23 cellular contexts compared by ENCODE assay signal in genomic region chr20:63367446-63368055, GRCh38. TPM values are rescaled to one million over a fixed set of nuclear protein-coding genes. Genes with fewer than 3 reads are reported as not detected.
"Had no signal": no experiment of that assay in that cellular context is flagged by ENCODE, and none has a peak within 500 bp of the region (broad histone marks: within the 10 kb centered on the region; RNA-seq: fewer than 3 reads in every experiment).

No MANE protein-coding gene starts in this region.

- H3K9me3 ChIP-seq: ascending aorta, body of pancreas had no signal

- DNase-seq: activated B cell treated with CpG ODN at 0.5 μM for 24 hours; activated CD4-positive, alpha-beta T cell treated with anti-CD3 and anti-CD28 coated beads for 1 hour; activated CD4-positive, alpha-beta T cell treated with anti-CD3 and anti-CD28 coated beads, Interleukin-2, amount 10 ng/mL, durations not matched to agents 24 days and 14 days; activated CD4-positive, alpha-beta T cell treated with anti-CD3 and anti-CD28 coated beads, Interleukin-2, amount 50 U/mL, for 48 hours; activated CD8-positive, alpha-beta memory T cell treated with anti-CD3 and anti-CD28 coated beads, Interleukin-2, amount 10 ng/mL, durations not matched to agents 7 days and 5 days; activated effector memory CD4-positive, alpha-beta T cell treated with Interleukin-2 at 50 U/mL for 16 hours; activated naive CD4-positive, alpha-beta T cell treated with Interleukin-2 at 50 U/mL for 16 hours; activated naive CD8-positive, alpha-beta T cell treated with anti-CD3 and anti-CD28 coated beads, Interleukin-2, amount 50 U/mL, for 24 hours; activated T-cell treated with anti-CD3 and anti-CD28 coated beads, Interleukin-2, amount 50 U/mL, for 24 hours; amniotic stem cell; body of pancreas; Kasumi-1; NCI-H2081; NCI-H446; PC-3; SHP77 treated with DMSO at 0.1 percent for 48 hours; T-cell; T-helper 2 cell; T1000 had no signal

- ATAC-seq: activated CD8-positive, alpha-beta memory T cell treated with anti-CD3 and anti-CD28 coated beads, Interleukin-2, amount 10 ng/mL, durations not matched to agents 7 days and 5 days; activated naive CD4-positive, alpha-beta T cell treated with anti-CD3 and anti-CD28 coated beads, Interleukin-2, amount 50 U/mL, for 72 hours; activated naive CD8-positive, alpha-beta T cell treated with anti-CD3 and anti-CD28 coated beads, Interleukin-2, amount 50 U/mL, for 24 hours; body of pancreas; PC-3; T-cell had no signal

- H3K36me3 ChIP-seq: ascending aorta had no signal

- H3K27ac Mint-ChIP-seq: activated B cell treated with CpG ODN at 0.5 μM for 24 hours; activated CD4-positive, alpha-beta T cell treated with anti-CD3 and anti-CD28 coated beads, Interleukin-2, amount 10 ng/mL, durations not matched to agents 24 days and 14 days; activated CD8-positive, alpha-beta memory T cell treated with anti-CD3 and anti-CD28 coated beads, Interleukin-2, amount 10 ng/mL, durations not matched to agents 7 days and 5 days; activated naive CD4-positive, alpha-beta T cell treated with anti-CD3 and anti-CD28 coated beads, Interleukin-2, amount 50 U/mL, for 72 hours; activated naive CD8-positive, alpha-beta T cell treated with anti-CD3 and anti-CD28 coated beads, Interleukin-2, amount 50 U/mL, for 24 hours; activated T-cell treated with anti-CD3 and anti-CD28 coated beads, Interleukin-2, amount 50 U/mL, for 24 hours; activated T-helper 1 cell treated with anti-CD3 and anti-CD28 coated beads, Interleukin-12 subunit alpha, Interleukin-12 subunit beta, Interleukin-2, Interleukin-4 antibody, amounts not matched to agents 30 ng/mL and 10 ng/mL and 1 ng/mL, durations not matched to agents 14 hours and 24 hours and 36 hours; T-cell had no signal

- H3K4me1 Mint-ChIP-seq: activated CD4-positive, alpha-beta T cell treated with anti-CD3 and anti-CD28 coated beads, Interleukin-2, amount 10 ng/mL, durations not matched to agents 24 days and 14 days; activated CD8-positive, alpha-beta memory T cell treated with anti-CD3 and anti-CD28 coated beads, Interleukin-2, amount 10 ng/mL, durations not matched to agents 7 days and 5 days; activated naive CD8-positive, alpha-beta T cell treated with anti-CD3 and anti-CD28 coated beads, Interleukin-2, amount 50 U/mL, for 24 hours had no signal

- H3K27me3 ChIP-seq: ascending aorta, body of pancreas had no signal

- H3K9me3 Mint-ChIP-seq: activated B cell treated with CpG ODN at 0.5 μM for 24 hours; activated CD4-positive, alpha-beta T cell treated with anti-CD3 and anti-CD28 coated beads, Interleukin-2, amount 10 ng/mL, durations not matched to agents 24 days and 14 days; activated naive CD4-positive, alpha-beta T cell treated with anti-CD3 and anti-CD28 coated beads, Interleukin-2, amount 50 U/mL, for 72 hours; activated naive CD8-positive, alpha-beta T cell treated with anti-CD3 and anti-CD28 coated beads, Interleukin-2, amount 50 U/mL, for 24 hours; activated T-cell treated with anti-CD3 and anti-CD28 coated beads, Interleukin-2, amount 50 U/mL, for 24 hours; activated T-helper 1 cell treated with anti-CD3 and anti-CD28 coated beads, Interleukin-12 subunit alpha, Interleukin-12 subunit beta, Interleukin-2, Interleukin-4 antibody, amounts not matched to agents 30 ng/mL and 10 ng/mL and 1 ng/mL, durations not matched to agents 14 hours and 24 hours and 36 hours; T-cell had no signal

- H3K4me3 Mint-ChIP-seq: activated B cell treated with CpG ODN at 0.5 μM for 24 hours; activated CD4-positive, alpha-beta T cell treated with anti-CD3 and anti-CD28 coated beads, Interleukin-2, amount 10 ng/mL, durations not matched to agents 24 days and 14 days; activated CD8-positive, alpha-beta memory T cell treated with anti-CD3 and anti-CD28 coated beads, Interleukin-2, amount 10 ng/mL, durations not matched to agents 7 days and 5 days; activated naive CD8-positive, alpha-beta T cell treated with anti-CD3 and anti-CD28 coated beads, Interleukin-2, amount 50 U/mL, for 24 hours; activated T-cell treated with anti-CD3 and anti-CD28 coated beads, Interleukin-2, amount 50 U/mL, for 24 hours; activated T-helper 1 cell treated with anti-CD3 and anti-CD28 coated beads, Interleukin-12 subunit alpha, Interleukin-12 subunit beta, Interleukin-2, Interleukin-4 antibody, amounts not matched to agents 30 ng/mL and 10 ng/mL and 1 ng/mL, durations not matched to agents 14 hours and 24 hours and 36 hours; T-cell had no signal

- H3K4me1 ChIP-seq: ascending aorta, body of pancreas had no signal

- H3K27ac ChIP-seq: ascending aorta, body of pancreas had no signal

- H3K36me3 Mint-ChIP-seq: activated CD8-positive, alpha-beta memory T cell treated with anti-CD3 and anti-CD28 coated beads, Interleukin-2, amount 10 ng/mL, durations not matched to agents 7 days and 5 days; activated naive CD4-positive, alpha-beta T cell treated with anti-CD3 and anti-CD28 coated beads, Interleukin-2, amount 50 U/mL, for 72 hours; T-cell had no signal

- H3K4me3 ChIP-seq: ascending aorta, body of pancreas had no signal

RNA-seq across cellular contexts. Expression of gene CHRNA4, which starts 6.4 kb away (rescaled TPM):
- total RNA-seq: activated B cell treated with CpG ODN at 0.5 μM for 24 hours; activated CD4-positive, alpha-beta T cell treated with anti-CD3 and anti-CD28 coated beads, Interleukin-2, amount 10 ng/mL, durations not matched to agents 24 days and 14 days; activated CD8-positive, alpha-beta memory T cell treated with anti-CD3 and anti-CD28 coated beads, Interleukin-2, amount 10 ng/mL, durations not matched to agents 7 days and 5 days; activated naive CD4-positive, alpha-beta T cell treated with anti-CD3 and anti-CD28 coated beads, Interleukin-2, amount 50 U/mL, for 72 hours; activated T-helper 1 cell treated with anti-CD3 and anti-CD28 coated beads, Interleukin-12 subunit alpha, Interleukin-12 subunit beta, Interleukin-2, Interleukin-4 antibody, amounts not matched to agents 30 ng/mL and 10 ng/mL and 1 ng/mL, durations not matched to agents 14 hours and 24 hours and 36 hours; ascending aorta; body of pancreas; PC-3; SK-MEL-5; T-cell had no signal
